8 cellular contexts compared by ENCODE assay signal in the genomic region with DNA sequence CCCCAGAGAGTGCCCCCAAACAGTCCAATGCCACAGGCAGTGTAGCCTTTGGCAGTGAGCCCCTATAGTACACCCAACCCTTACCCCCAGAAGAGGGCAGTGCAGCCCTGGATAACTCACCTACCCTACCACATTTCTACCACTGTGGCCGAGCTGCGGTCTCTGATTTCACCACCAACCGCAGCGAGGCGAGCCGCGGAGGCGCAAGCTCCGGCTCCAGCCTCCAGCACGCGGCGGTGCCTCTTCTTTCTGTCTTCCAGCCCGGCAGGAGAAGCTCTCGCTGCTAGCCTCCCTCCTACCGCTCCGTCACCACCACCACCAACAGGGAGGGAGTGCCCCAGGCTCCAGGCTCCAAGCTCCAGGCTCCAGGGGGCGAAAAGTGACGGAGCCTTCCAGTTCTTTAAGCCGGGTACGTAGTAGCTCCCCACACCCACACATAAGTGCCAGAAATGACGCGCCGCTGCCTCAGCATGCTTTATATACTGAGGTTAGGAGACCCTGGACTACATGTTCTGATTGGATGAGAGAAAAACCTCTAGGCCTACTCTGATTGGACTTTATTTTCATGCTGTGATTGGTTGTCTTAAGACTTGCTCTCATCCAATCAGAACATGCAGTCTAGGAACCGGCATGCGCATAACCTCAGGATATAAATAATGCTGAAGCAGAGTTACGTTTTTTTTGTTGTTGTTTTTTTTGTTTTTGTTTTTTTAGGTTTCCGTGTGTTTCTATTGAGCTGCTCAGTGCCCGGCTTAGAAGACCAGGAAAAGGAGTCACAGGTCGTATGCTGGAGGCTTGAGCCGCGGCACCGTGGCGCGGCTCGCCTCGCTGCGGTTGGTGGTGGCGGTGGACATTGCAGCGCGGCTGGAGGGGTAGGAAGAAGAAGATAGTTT. TPM values are rescaled to one million over a fixed set of nuclear protein-coding genes. Genes with fewer than 3 reads are reported as not detected.
DNase-seq lines count a peak whose midpoint lies in the region; ATAC-seq and TF ChIP-seq lines count a peak whose summit lies in the region.

Gene PCAT7, plus strand, starts transcription at position 645 of the 893 bp plus-strand sequence.

- H3K27me3 ChIP-seq in adrenal gland, result no peaks in the 10 kb centered on the region

- TF ChIP-seq POLR2A in adrenal gland (IDR thresholded peaks at IDR 0.05), result no peak

- peak; percentile 16 to 72 (median 46) for TF ChIP-seq CTCF in adrenal gland (IDR thresholded peaks at IDR 0.05)

- no peaks in the 10 kb centered on the region for H3K36me3 ChIP-seq in adrenal gland (replicated peaks in 1 of 2)

- no peaks in the 10 kb centered on the region for H3K9me3 ChIP-seq in adrenal gland (replicated peaks in 1 of 3)

- peak; percentile 93 for DNase-seq in DMS53 (lab: John Stamatoyannopoulos, UW)
- DNase-seq in Jurkat, Clone E6-1 (ENCODE audit: low read depth, low spot score), result peak; percentile 72
- peak; percentile 87 to 90 for DNase-seq in NOMO-1 (lab: John Stamatoyannopoulos, UW; ENCODE audit: unreplicated experiment in 2 of 2)
- DNase-seq in adrenal gland, result peak; percentile 22 to 77 (median 68)
- peak; percentile 23 for DNase-seq in iris pigment epithelial cell (ENCODE audit: low read depth)
- peak; percentile 22 to 23 for DNase-seq in stimulated activated CD4-positive, alpha-beta T cell treated with anti-CD3 and anti-CD28 coated beads, Interleukin-4, amount 100 ng/mL, for 48 hours (ENCODE audit: low read depth in 2 of 2)
- DNase-seq in nucleus accumbens (lab: John Stamatoyannopoulos, UW), result no peak

- H3K27ac ChIP-seq in adrenal gland, result peak within 1 kb of the TSS in 2 of 5 donors; percentile 14 to 69

- ATAC-seq in HG02798 (IDR thresholded peaks at IDR 0.05; ENCODE audit: poor library complexity, unreplicated experiment), result no peak

- H3K4me1 ChIP-seq in adrenal gland (replicated peaks in 1 of 2), result no peaks in the 10 kb centered on the region

- WGBS in adrenal gland, 4 donors, result 82 to 83% (median 82%) methylated on average over 40 of the region's 40 CpGs

- intact Hi-C loops in adrenal gland (cut with DNase I), result loop anchor here in 1 of 2 donors (5.0 kb wide), 1 partner anchor 48 kb away; no protein-coding TSS in a partner anchor

- peak within 1 kb of the TSS; percentile 23 for H3K4me3 ChIP-seq in Jurkat, Clone E6-1 (ENCODE audit: low read length)
- H3K4me3 ChIP-seq in adrenal gland, result peak within 1 kb of the TSS in 1 of 4 donors; percentile 32

RNA-seq across cellular contexts. Expression of gene PCAT7, which starts in this region (rescaled TPM):
- polyA plus RNA-seq in Jurkat, Clone E6-1 (2012; ENCODE audit: insufficient read depth, insufficient read length), result not detected
- total RNA-seq in adrenal gland, result under 1 TPM in 5 of 8 donors, not detected in 3; 0.14 to 0.47 (median 0.23) TPM
- under 1 TPM in 2 of 3 donors, not detected in 1; 0.03 to 0.16 TPM for polyA plus RNA-seq in adrenal gland

Comparison
In these comparisons a context has a peak if more than half of its experiments do, and no peak if none do; other contexts are left out.
1. Peak in DNase-seq in adrenal gland; RNA of the gene not detected or under 1 TPM.
2. DNase-seq: peak in DMS53 (single experiment), Jurkat, Clone E6-1 (single experiment), NOMO-1 (2 of 2), iris pigment epithelial cell (single experiment) and stimulated activated CD4-positive, alpha-beta T cell treated with anti-CD3 and anti-CD28 coated beads, Interleukin-4, amount 100 ng/mL, for 48 hours (2 of 2); none in nucleus accumbens (0 of 56).